7 cellular contexts compared by ENCODE assay signal in the genomic region with DNA sequence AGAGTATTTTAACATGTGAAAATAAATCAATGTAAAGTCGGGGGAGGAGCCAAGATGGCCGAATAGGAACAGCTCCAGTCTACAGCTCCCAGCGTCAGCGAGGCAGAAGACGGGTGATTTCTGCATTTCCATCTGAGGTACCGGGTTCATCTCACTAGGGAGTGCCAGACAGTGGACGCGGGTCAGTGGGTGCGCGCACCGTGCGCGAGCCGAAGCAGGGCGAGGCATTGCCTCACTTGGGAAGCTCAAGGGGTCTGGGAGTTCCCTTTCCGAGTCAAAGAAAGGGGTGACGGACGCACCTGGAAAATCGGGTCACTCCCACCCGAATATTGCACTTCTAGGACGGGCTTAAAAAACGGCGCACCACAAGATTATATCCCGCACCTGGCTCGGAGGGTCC.
DNase-seq lines count a peak whose midpoint lies in the region; ATAC-seq, FAIRE-seq and TF ChIP-seq lines count a peak whose summit lies in the region.
"Not testable (repeated sequence)": the region's sequence is repeated elsewhere in the genome, so short reads cannot be mapped to it uniquely, and the experiment has no call there.

No MANE protein-coding gene starts in this region.

- H2AFZ ChIP-seq in H9 (ENCODE audit: low read length); PC-9; H1 (ENCODE audit: low read length); neural progenitor cell (replicated peaks): not testable (repeated sequence)

- H4K91ac ChIP-seq in H9 (ENCODE audit: insufficient read length, low read depth, low read length); H1 (replicated peaks; ENCODE audit: insufficient read length, low read length): not testable (repeated sequence)

- not testable (repeated sequence) for H3K4me2 ChIP-seq in H9 (ENCODE audit: insufficient read depth, insufficient read length, low read length); H1 (ENCODE audit: insufficient read depth in 1 of 2, low read depth in 2 of 2, low read length in 2 of 2); neural progenitor cell
- peak overlapping the region; percentile 55 for H3K4me2 ChIP-seq in PC-9

- not testable (repeated sequence) for H3K27ac ChIP-seq in H9 (ENCODE audit: insufficient read length, low read depth, low read length); PC-9; H1 (ENCODE audit: low read depth, low read length); neural progenitor cell

- not testable (repeated sequence) for BruUV-seq in PC-9 (replicated peaks; lab: Mats Ljungman, UMichigan)

- not testable (repeated sequence) for H3K23ac ChIP-seq in H9 (ENCODE audit: insufficient read length, low read depth, low read length); H1 (ENCODE audit: insufficient read length)

- not testable (repeated sequence) for H3K79me2 ChIP-seq in H9 (ENCODE audit: insufficient read depth, low read length); PC-9 (ENCODE audit: low read depth); H1 (ENCODE audit: control insufficient read depth in 1 of 2, insufficient read depth in 2 of 2, low read length in 2 of 2); neural progenitor cell (ENCODE audit: low read depth)

- H3K4me1 Mint-ChIP-seq in H9, WTC11: not testable (repeated sequence)
- H3K4me1 Mint-ChIP-seq in nephron progenitor cell (peaks cover 32% of the 10 kb centered on the region), neural progenitor cell (peaks cover 12% of the 10 kb centered on the region)

- not testable (repeated sequence) for ATAC-seq in WTC11

- not testable (repeated sequence) for H3K79me1 ChIP-seq in H9 (ENCODE audit: insufficient read depth, low read depth, low read length, poor library complexity, severe bottlenecking); H1 (ENCODE audit: low read depth, low read length)

- not testable (repeated sequence) for H3K27me3 ChIP-seq in H9 (ENCODE audit: insufficient read depth, low read length); PC-9 (ENCODE audit: insufficient read depth, low read depth); H1 (replicated peaks in 1 of 4; ENCODE audit: control insufficient read depth in 3 of 4, extremely low read depth in 1 of 4, insufficient read depth in 3 of 4, low read length in 3 of 4); neural progenitor cell

- intact Hi-C loops in PC-9 (cut with micrococcal nuclease; ENCODE audit: unreplicated experiment): not testable (repeated sequence)

- not testable (repeated sequence) for H2BK120ac ChIP-seq in H9 (ENCODE audit: low read depth, low read length, poor library complexity, severe bottlenecking); H1 (replicated peaks; ENCODE audit: low read depth, low read length)

- not testable (repeated sequence) for H3K9me3 Mint-ChIP-seq in H9
- peaks cover 13% of the 10 kb centered on the region; the same call in 1 of the 2 replicates for H3K9me3 Mint-ChIP-seq in WTC11
- H3K9me3 Mint-ChIP-seq in nephron progenitor cell: peaks cover 10% of the 10 kb centered on the region
- peaks cover 18% of the 10 kb centered on the region for H3K9me3 Mint-ChIP-seq in neural progenitor cell

- WGBS in H9 (ENCODE audit: extremely low coverage, insufficient read length, low lambda C conversion rate): no CpG with 5 or more reads among the region's 25 CpGs
- 95% methylated on average over 24 of the region's 25 CpGs; no CpG with 5 or more reads in 1 of the 2 experiments for WGBS in H1 (ENCODE audit: extremely low coverage in 1 of 2, insufficient coverage in 1 of 2, insufficient read length in 1 of 2, insufficient replicate concordance in 2 of 2, low coverage in 1 of 2, low lambda C conversion rate in 2 of 2, missing lambda C conversion rate in 1 of 2), 2 experiments

- not testable (repeated sequence) for H3K23me2 ChIP-seq in H9 (ENCODE audit: insufficient read length, low read depth, low read length, poor library complexity, severe bottlenecking); H1 (ENCODE audit: low read depth, low read length)

- not testable (repeated sequence) for H3K36me3 Mint-ChIP-seq in H9 (ENCODE audit: insufficient read depth in 1 of 3, low read depth in 3 of 3); WTC11; nephron progenitor cell (ENCODE audit: low read depth); neural progenitor cell

- not testable (repeated sequence) for H2BK5ac ChIP-seq in H9 (ENCODE audit: insufficient read length, low read length); H1 (ENCODE audit: low read depth, low read length)

- H3K36me3 ChIP-seq in PC-9 (ENCODE audit: low read depth); H1 (ENCODE audit: control insufficient read depth in 2 of 4, insufficient read depth in 4 of 4, low read length in 3 of 4); neural progenitor cell: not testable (repeated sequence)

- not testable (repeated sequence) for H2BK12ac ChIP-seq in H9 (ENCODE audit: insufficient read length, low read depth, low read length); H1 (ENCODE audit: low read depth, low read length)

- TF ChIP-seq RAD21 in H1 (IDR thresholded peaks at IDR 0.05 in 1 of 2, conservative IDR thresholded peaks at IDR 0.05 in 1 of 2; ENCODE audit: low read depth in 2 of 2, low read length in 2 of 2): not testable (repeated sequence)

- H3K4me3 Mint-ChIP-seq in H9, WTC11, nephron progenitor cell, neural progenitor cell: not testable (repeated sequence)

- not testable (repeated sequence) for H3K9ac ChIP-seq in H9 (ENCODE audit: extremely low read depth, insufficient read length, low read length); H1 (replicated peaks in 1 of 4; ENCODE audit: extremely low read depth in 1 of 4, low read depth in 3 of 4, low read length in 3 of 4); neural progenitor cell

- H2BK15ac ChIP-seq in H9 (ENCODE audit: low read depth, low read length); H1 (ENCODE audit: low read length): not testable (repeated sequence)

- not testable (repeated sequence) for H4K8ac ChIP-seq in H9 (replicated peaks; ENCODE audit: insufficient read length, low read depth, low read length); H1 (ENCODE audit: extremely low read depth, insufficient read depth, low read length)

- not testable (repeated sequence) for H3T11ph ChIP-seq in H9 (ENCODE audit: low read length)

- H3K18ac ChIP-seq in H9 (ENCODE audit: insufficient read length, low read depth, low read length): not testable (repeated sequence)
- peak overlapping the region; percentile 48; the same call in 1 of the 2 replicates for H3K18ac ChIP-seq in H1 (ENCODE audit: extremely low read depth, low read length)

- H3K27me3 Mint-ChIP-seq in H9 (ENCODE audit: low read depth); WTC11 (ENCODE audit: low read depth); nephron progenitor cell (ENCODE audit: low read depth, poor library complexity): not testable (repeated sequence)
- H3K27me3 Mint-ChIP-seq in neural progenitor cell (ENCODE audit: insufficient read depth, low read depth): peaks cover 20% of the 10 kb centered on the region

- POLR2A ChIA-PET in PC-9 (lab: Charles Lee; ENCODE audit: unreplicated experiment); WTC11 (lab: Charles Lee); H1 (lab: Charles Lee; ENCODE audit: partially characterized antibody): not testable (repeated sequence)

- H3K4ac ChIP-seq in H9 (ENCODE audit: low read depth, low read length); H1 (replicated peaks; ENCODE audit: insufficient read length, low read depth, low read length): not testable (repeated sequence)

- not testable (repeated sequence) for TF ChIP-seq EP300 in H1 (IDR thresholded peaks at IDR 0.05; ENCODE audit: borderline replicate concordance in 1 of 2, low read depth in 2 of 2, low read length in 2 of 2)

- not testable (repeated sequence) for H3K9me3 ChIP-seq in H9 (ENCODE audit: control insufficient read depth, low read depth, low read length); PC-9 (ENCODE audit: insufficient read depth, low read depth); H1 (ENCODE audit: insufficient read depth in 2 of 2, low read depth in 1 of 2, low read length in 1 of 2); neural progenitor cell (ENCODE audit: low read depth)

- H3K4me1 ChIP-seq in H9 (ENCODE audit: insufficient read depth, low read length); PC-9 (replicated peaks; ENCODE audit: insufficient read depth); H1 (replicated peaks in 1 of 4; ENCODE audit: control insufficient read depth in 3 of 4, insufficient read depth in 4 of 4, low read length in 3 of 4); neural progenitor cell: not testable (repeated sequence)

- not testable (repeated sequence) for H4K5ac ChIP-seq in H9 (ENCODE audit: insufficient read length, low read depth, low read length); H1 (ENCODE audit: insufficient read length, low read depth, low read length)

- TF ChIP-seq POLR2A in H1 (IDR thresholded peaks at IDR 0.05; ENCODE audit: control extremely low read depth in 1 of 2, low read depth in 2 of 2, low read length in 2 of 2): not testable (repeated sequence)

- DNase-seq in DMS53 (lab: John Stamatoyannopoulos, UW) (peak; percentile 44), PC-9 (peak in 1 of 2 experiments; percentile 35), H1 (ENCODE audit: low read depth in 1 of 2, low spot score in 2 of 2) (peak in 1 of 2 experiments; percentile 53)
- not testable (repeated sequence) for DNase-seq in H9; WTC11 (ENCODE audit: low spot score); nephron progenitor cell; neural progenitor cell (ENCODE audit: low spot score)

- not testable (repeated sequence) for H4K20me1 ChIP-seq in H9 (ENCODE audit: control insufficient read depth, insufficient read depth, insufficient read length); PC-9 (ENCODE audit: insufficient read depth); H1 (replicated peaks in 1 of 2; ENCODE audit: control insufficient read depth in 1 of 2, insufficient read depth in 2 of 2, low read length in 2 of 2); neural progenitor cell (ENCODE audit: low read depth)

- H3K14ac ChIP-seq in H9 (ENCODE audit: insufficient read depth, low read length); H1 (ENCODE audit: insufficient read length): not testable (repeated sequence)

- H2AK5ac ChIP-seq in H9 (ENCODE audit: insufficient read length, low read length); H1 (ENCODE audit: low read depth, low read length): not testable (repeated sequence)

- not testable (repeated sequence) for FAIRE-seq in H1 (lab: Jason Lieb, UNC)

- not testable (repeated sequence) for H3F3A ChIP-seq in PC-9 (ENCODE audit: insufficient read depth, low read depth); neural progenitor cell (ENCODE audit: low read depth)

- CTCF ChIA-PET in PC-9 (lab: Charles Lee); H1 (lab: Charles Lee; ENCODE audit: partially characterized antibody): not testable (repeated sequence)
- CTCF ChIA-PET in WTC11 (lab: Charles Lee): interaction anchor here (1.8 kb wide), 1 partner anchor 45 kb away, joined by 3 read pairs; no protein-coding TSS in a partner anchor

- H3K56ac ChIP-seq in H9 (ENCODE audit: insufficient read length, low read depth, low read length); H1 (replicated peaks; ENCODE audit: insufficient read length, low read depth, low read length): not testable (repeated sequence)

- H2BK20ac ChIP-seq in H9 (ENCODE audit: low read depth, low read length, poor library complexity, severe bottlenecking); H1 (ENCODE audit: low read length): not testable (repeated sequence)

- H3K4me3 ChIP-seq in PC-9: peak overlapping the region; percentile 33; the same call in 1 of the 2 replicates
- not testable (repeated sequence) for H3K4me3 ChIP-seq in H1 (ENCODE audit: extremely low read depth in 1 of 4, insufficient read depth in 2 of 4, low read depth in 3 of 4, low read length in 4 of 4); neural progenitor cell

- H3K9me2 ChIP-seq in PC-9 (ENCODE audit: insufficient read depth): not testable (repeated sequence)

- TF ChIP-seq CTCF in H9 (conservative IDR thresholded peaks at IDR 0.05); PC-9 (conservative IDR thresholded peaks at IDR 0.05); WTC11 (IDR thresholded peaks at IDR 0.05); H1 (IDR thresholded peaks at IDR 0.05; ENCODE audit: control extremely low read depth in 1 of 3, insufficient read depth in 1 of 3, low read depth in 1 of 3, low read length in 3 of 3); nephron progenitor cell (IDR thresholded peaks at IDR 0.05); neural progenitor cell (IDR thresholded peaks at IDR 0.05): not testable (repeated sequence)

- peak overlapping the region in 2 of 3 experiments; percentile 81 to 87; a peak in 3 of 7 replicates for H3K27ac Mint-ChIP-seq in H9
- 0 out of 2 replicates have a peak overlapping the region, but pooled peaks have one; percentile 32 for H3K27ac Mint-ChIP-seq in WTC11
- H3K27ac Mint-ChIP-seq in nephron progenitor cell: peak overlapping the region; percentile 19
- H3K27ac Mint-ChIP-seq in neural progenitor cell: peak overlapping the region; percentile 57

Comparison
In these comparisons a context has a peak if more than half of its experiments do, and no peak if none do; other contexts are left out.
1. H3K27ac Mint-ChIP-seq: peak in every context shown above with its lines; median percentile 84 in H9; 57 in neural progenitor cell; 32 in WTC11; 19 in nephron progenitor cell.